ENCODE assay signal across 19 cellular contexts in the genomic region with DNA sequence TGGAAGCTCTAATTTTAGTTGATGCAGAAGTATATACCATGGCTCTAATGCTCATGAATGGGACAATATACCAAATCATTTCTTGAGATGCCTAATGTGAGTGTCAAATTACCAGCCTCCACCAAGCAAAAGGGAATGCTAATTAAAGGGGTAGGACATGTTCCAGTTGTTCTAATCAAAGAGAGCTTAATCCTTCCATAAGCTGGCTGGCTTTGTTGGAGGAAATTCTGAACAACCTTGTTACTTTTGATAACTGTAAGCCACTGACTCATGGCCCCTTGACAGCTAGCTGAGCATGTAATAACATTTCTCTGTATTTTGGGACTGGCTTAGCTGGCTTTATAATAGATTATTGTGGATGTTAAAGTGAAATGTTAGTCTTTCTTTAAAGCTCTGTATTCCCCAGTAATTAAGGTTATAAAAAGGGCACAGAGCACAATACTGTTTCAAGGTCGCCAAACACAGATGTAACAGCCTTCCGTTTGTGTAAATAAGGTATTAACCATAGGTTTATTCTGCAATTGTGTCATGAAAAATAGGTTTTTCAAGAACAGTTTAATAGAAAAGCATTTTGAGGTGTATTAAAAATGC.
DNase-seq lines count a peak whose midpoint lies in the region; FAIRE-seq lines count a peak whose summit lies in the region.
"Had no signal": no experiment of that assay in that cellular context is flagged by ENCODE, and none has a peak within 500 bp of the region (broad histone marks: within the 10 kb centered on the region; RNA-seq: fewer than 3 reads in every experiment).

No MANE protein-coding gene starts in this region.

- H3K27me3 ChIP-seq in SJCRH30, result no peaks in the 10 kb centered on the region
- H3K27me3 ChIP-seq: neutrophil had no signal

- DNase-seq in D341Med (ENCODE audit: low spot score), result peak; percentile 15
- peak; percentile 57 for DNase-seq in NCI-H146 treated with DMSO at 0.1 percent for 48 hours (lab: John Stamatoyannopoulos, UW; ENCODE audit: unreplicated experiment)
- peak; percentile 10 to 56 for DNase-seq in SJCRH30
- DNase-seq in iPS-NIHi11 (ENCODE audit: low spot score), result peak; percentile 7
- DNase-seq in NCI-H1048 (lab: John Stamatoyannopoulos, UW), result no peak
- no peak for DNase-seq in activated naive CD4-positive, alpha-beta T cell treated with anti-CD3 and anti-CD28 coated beads, Interleukin-2, amount 50 U/mL, for 16 hours
- DNase-seq in islet precursor cell, result no peak
- DNase-seq in GM19239 (ENCODE audit: insufficient read length, low spot score), result no peak
- DNase-seq: activated CD4-positive, CD25-positive, alpha-beta regulatory T cell treated with anti-CD3 and anti-CD28 coated beads, Interleukin-2, amount 50 U/mL, for 72 hours; activated effector memory CD4-positive, alpha-beta T cell treated with anti-CD3 and anti-CD28 coated beads, Interleukin-2, amount 50 U/mL, for 16 hours; HFFc6; NCI-H2029; right cardiac atrium; stimulated activated CD4-positive, alpha-beta T cell treated with anti-CD3 and anti-CD28 coated beads, Interleukin-1b, Interleukin-23, amount 100 ng/mL, for 48 hours; substantia nigra had no signal

- no peaks in the 10 kb centered on the region for H3K36me3 ChIP-seq in SJCRH30
- H3K36me3 ChIP-seq: neutrophil had no signal

- H3K4me3 ChIP-seq in SJCRH30, result no peak overlapping the region

- no peak for FAIRE-seq in GM19239 (lab: Jason Lieb, UNC)
- FAIRE-seq: colon, HTR-8/SVneo, keratinocyte had no signal

- no peak overlapping the region for H3K27ac ChIP-seq in SJCRH30
- H3K27ac ChIP-seq: neutrophil had no signal

- H3K9me3 ChIP-seq in SJCRH30 (replicated peaks), result no peaks in the 10 kb centered on the region
- H3K9me3 ChIP-seq: neutrophil had no signal

- 0 out of 2 replicates have a peak, but pooled peaks cover 4% of the 10 kb centered on the region for H3K4me1 ChIP-seq in SJCRH30

Comparison
In these comparisons a context has a peak if more than half of its experiments do, and no peak if none do; other contexts are left out.
1. DNase-seq: peak in D341Med (single experiment), NCI-H146 treated with DMSO at 0.1 percent for 48 hours (single experiment), SJCRH30 (2 of 2) and iPS-NIHi11 (single experiment); none in NCI-H1048 (single experiment), activated naive CD4-positive, alpha-beta T cell treated with anti-CD3 and anti-CD28 coated beads, Interleukin-2, amount 50 U/mL, for 16 hours (single experiment), islet precursor cell (single experiment) and GM19239 (single experiment).